In the genomic region with DNA sequence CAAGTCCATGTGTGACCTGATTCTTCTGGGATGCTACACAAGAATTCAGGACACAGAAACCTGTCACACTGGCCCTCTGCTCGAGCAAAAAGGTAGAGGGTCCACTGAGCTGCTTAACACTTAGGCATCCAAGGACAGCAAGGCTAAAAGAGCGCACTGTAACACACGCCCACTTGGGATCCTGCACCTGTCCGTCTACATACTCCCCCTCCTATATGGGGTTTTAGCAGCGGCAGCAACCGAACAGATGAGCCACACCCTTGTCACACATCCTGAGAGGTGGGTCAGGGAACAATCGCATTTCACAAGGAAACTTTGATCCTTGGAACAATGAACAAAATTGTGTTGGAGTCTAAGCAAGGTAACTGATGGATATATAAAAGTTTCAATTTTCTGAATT, we compare ENCODE assay signal across 24 cellular contexts.
"Had no signal": no experiment of that assay in that cellular context is flagged by ENCODE, and none has a peak within 500 bp of the region (broad histone marks: within the 10 kb centered on the region; RNA-seq: fewer than 3 reads in every experiment).

No MANE protein-coding gene starts in this region.

- H3K9me3 ChIP-seq: gastrocnemius medialis, heart right ventricle, pancreas, tibial artery, upper lobe of right lung, vagina had no signal

- H3K9me3 Mint-ChIP-seq: natural killer cell; stimulated activated effector memory CD8-positive, alpha-beta T cell treated with anti-CD3 and anti-CD28 coated beads, Interleukin-12 subunit alpha, Interleukin-12 subunit beta, amount 100 ng/mL, for 72 hours had no signal

- H3K4me3 Mint-ChIP-seq: natural killer cell; stimulated activated effector memory CD8-positive, alpha-beta T cell treated with anti-CD3 and anti-CD28 coated beads, Interleukin-12 subunit alpha, Interleukin-12 subunit beta, amount 100 ng/mL, for 72 hours had no signal

- H3K4me1 Mint-ChIP-seq: natural killer cell; stimulated activated effector memory CD8-positive, alpha-beta T cell treated with anti-CD3 and anti-CD28 coated beads, Interleukin-12 subunit alpha, Interleukin-12 subunit beta, amount 100 ng/mL, for 72 hours had no signal

- H3K4me3 ChIP-seq: gastrocnemius medialis, heart right ventricle, pancreas, smooth muscle cell, tibial artery, upper lobe of right lung, vagina had no signal

- H3K4me1 ChIP-seq: gastrocnemius medialis, heart right ventricle, pancreas, tibial artery, upper lobe of right lung, vagina had no signal

- DNase-seq: cortex of kidney; effector memory CD4-positive, alpha-beta T cell; gastrocnemius medialis; heart right ventricle; hypothalamus; kidney glomerular epithelial cell; mammary epithelial cell; natural killer cell; occipital lobe; pancreas; right cardiac atrium; stimulated activated CD4-positive, alpha-beta T cell treated with anti-CD3 and anti-CD28 coated beads, Interleukin-2, amount 100 ng/mL, for 48 hours; stimulated activated CD8-positive, alpha-beta memory T cell treated with anti-CD3 and anti-CD28 coated beads, Interleukin-4, amount 100 ng/mL, for 48 hours; stimulated activated naive CD8-positive, alpha-beta T cell treated with anti-CD3 and anti-CD28 coated beads, Interleukin-15, Interleukin-2, amounts not matched to agents 100 U/mL and 50 U/mL, for 24 hours; tibial artery; upper lobe of right lung had no signal

- H3K36me3 ChIP-seq: gastrocnemius medialis, heart right ventricle, pancreas, tibial artery, upper lobe of right lung, vagina had no signal

- H3K27ac ChIP-seq: gastrocnemius medialis, heart right ventricle, pancreas, tibial artery, upper lobe of right lung, vagina had no signal

- H3K27me3 ChIP-seq: gastrocnemius medialis, vagina had no signal

- ATAC-seq: esophagus mucosa; gastrocnemius medialis; heart right ventricle; left lobe of liver; natural killer cell; pancreas; right cardiac atrium; stimulated activated effector memory CD8-positive, alpha-beta T cell treated with anti-CD3 and anti-CD28 coated beads, Interleukin-12 subunit alpha, Interleukin-12 subunit beta, amount 100 ng/mL, for 72 hours; stimulated activated naive CD8-positive, alpha-beta T cell treated with anti-CD3 and anti-CD28 coated beads, Interleukin-15, Interleukin-2, amounts not matched to agents 100 U/mL and 50 U/mL, for 24 hours; upper lobe of right lung had no signal

- H3K36me3 Mint-ChIP-seq: natural killer cell; stimulated activated effector memory CD8-positive, alpha-beta T cell treated with anti-CD3 and anti-CD28 coated beads, Interleukin-12 subunit alpha, Interleukin-12 subunit beta, amount 100 ng/mL, for 72 hours had no signal

- FAIRE-seq: endometrium, islet of Langerhans, pancreas had no signal

- H3K27ac Mint-ChIP-seq: natural killer cell; progenitor cell of endocrine pancreas; stimulated activated effector memory CD8-positive, alpha-beta T cell treated with anti-CD3 and anti-CD28 coated beads, Interleukin-12 subunit alpha, Interleukin-12 subunit beta, amount 100 ng/mL, for 72 hours had no signal
